ENCODE assay signal across 11 cellular contexts in genomic region chrX:136166221-136166855, GRCh38. TPM values are rescaled to one million over a fixed set of nuclear protein-coding genes. Genes with fewer than 3 reads are reported as not detected.
DNase-seq lines count a peak whose midpoint lies in the region; ATAC-seq, FAIRE-seq and TF ChIP-seq lines count a peak whose summit lies in the region.
"Had no signal": no experiment of that assay in that cellular context is flagged by ENCODE, and none has a peak within 500 bp of the region (broad histone marks: within the 10 kb centered on the region; RNA-seq: fewer than 3 reads in every experiment).

No MANE protein-coding gene starts in this region.

- no peak for FAIRE-seq in A549 (lab: Jason Lieb, UNC)

- H3K4me1 ChIP-seq in A549 = no peaks in the 10 kb centered on the region
- H3K4me1 ChIP-seq: breast epithelium had no signal

- H3K4me1 Mint-ChIP-seq in brain = peaks cover 67% of the 10 kb centered on the region
- no peaks in the 10 kb centered on the region for H3K4me1 Mint-ChIP-seq in activated T-cell treated with anti-CD3 and anti-CD28 coated beads, Interleukin-2, amount 50 U/mL, for 72 hours (ENCODE audit: low read depth)
- no peaks in the 10 kb centered on the region for H3K4me1 Mint-ChIP-seq in activated CD8-positive, alpha-beta memory T cell treated with anti-CD3 and anti-CD28 coated beads, Interleukin-2, amount 10 ng/mL, durations not matched to agents 7 days and 5 days

- 83% methylated on average over 8 of the region's 8 CpGs for WGBS in A549 (ENCODE audit: missing lambda C conversion rate)

- DNase-seq in A549 (ENCODE audit: low read depth in 1 of 2, low spot score in 1 of 2) = no peak
- no peak for DNase-seq in HFF-Myc (ENCODE audit: extremely low read depth, low read depth)
- no peak for DNase-seq in left lobe of liver (ENCODE audit: low spot score)
- no peak for DNase-seq in activated T-cell treated with anti-CD3 and anti-CD28 coated beads, Interleukin-2, amount 50 U/mL, for 72 hours
- DNase-seq in activated T-cell treated with anti-CD3 and anti-CD28 coated beads for 4 hours = no peak
- DNase-seq in activated CD8-positive, alpha-beta memory T cell treated with anti-CD3 and anti-CD28 coated beads, Interleukin-2, amount 10 ng/mL, durations not matched to agents 7 days and 5 days = no peak
- DNase-seq: stimulated activated naive CD8-positive, alpha-beta T cell treated with anti-CD3 and anti-CD28 coated beads, Interleukin-15, Interleukin-2, amounts not matched to agents 100 U/mL and 50 U/mL, for 24 hours had no signal

- no peak overlapping the region for H3K27ac ChIP-seq in A549
- H3K27ac ChIP-seq: KMS-11 had no signal

- peaks cover 0 to 10% (median 0%) of the 10 kb centered on the region in 5 experiments for H3K9me3 Mint-ChIP-seq in brain
- no peaks in the 10 kb centered on the region for H3K9me3 Mint-ChIP-seq in activated T-cell treated with anti-CD3 and anti-CD28 coated beads, Interleukin-2, amount 50 U/mL, for 72 hours
- no peaks in the 10 kb centered on the region for H3K9me3 Mint-ChIP-seq in activated CD8-positive, alpha-beta memory T cell treated with anti-CD3 and anti-CD28 coated beads, Interleukin-2, amount 10 ng/mL, durations not matched to agents 7 days and 5 days (ENCODE audit: low read depth)

- H3K4me2 ChIP-seq in A549 = no peak overlapping the region
- H3K4me2 ChIP-seq: KMS-11 had no signal

- no peak overlapping the region for H3K4me3 ChIP-seq in A549
- no peak overlapping the region for H3K4me3 ChIP-seq in HFF-Myc (replicated peaks; ENCODE audit: low read depth, low read length)
- H3K4me3 ChIP-seq: breast epithelium had no signal

- H3K27me3 Mint-ChIP-seq in brain = peaks cover 12% of the 10 kb centered on the region
- peaks cover 25% of the 10 kb centered on the region for H3K27me3 Mint-ChIP-seq in activated T-cell treated with anti-CD3 and anti-CD28 coated beads, Interleukin-2, amount 50 U/mL, for 72 hours (ENCODE audit: low read depth)
- H3K27me3 Mint-ChIP-seq in activated CD8-positive, alpha-beta memory T cell treated with anti-CD3 and anti-CD28 coated beads, Interleukin-2, amount 10 ng/mL, durations not matched to agents 7 days and 5 days = no peaks in the 10 kb centered on the region

- peak; percentile 29; the same call in 1 of the 3 replicates for TF ChIP-seq CTCF in A549 (IDR thresholded peaks at IDR 0.05)
- peak; percentile 30 for TF ChIP-seq CTCF in HFF-Myc (IDR thresholded peaks at IDR 0.05; ENCODE audit: low read depth, low read length, missing control alignments)
- no peak for TF ChIP-seq CTCF in brain (conservative IDR thresholded peaks at IDR 0.05)

- CTCF ChIA-PET in A549 (lab: Yijun Ruan, JAX) = interaction anchor here (0.9 to 4.1 kb wide), 5 partner anchors 10 to 138 kb away, joined by 3 to 33 read pairs (median 3); no protein-coding TSS in a partner anchor
- CTCF ChIA-PET in activated CD8-positive, alpha-beta memory T cell treated with anti-CD3 and anti-CD28 coated beads, Interleukin-2, amount 10 ng/mL, durations not matched to agents 7 days and 5 days (lab: Charles Lee) = interaction anchor here (1.0 to 1.4 kb wide), 3 partner anchors 31 to 138 kb away, joined by 4 to 6 read pairs (median 6); no protein-coding TSS in a partner anchor

- peak in 1 of 2 experiments; percentile 61; a peak in 2 of 6 replicates for ATAC-seq in A549
- peak; percentile 58 for ATAC-seq in left lobe of liver
- ATAC-seq in HG02884 (IDR thresholded peaks at IDR 0.05; ENCODE audit: unreplicated experiment) = no peak
- ATAC-seq in activated T-cell treated with anti-CD3 and anti-CD28 coated beads, Interleukin-2, amount 50 U/mL, for 72 hours (replicated peaks in 1 of 2) = no peak
- no peak for ATAC-seq in activated CD8-positive, alpha-beta memory T cell treated with anti-CD3 and anti-CD28 coated beads, Interleukin-2, amount 10 ng/mL, durations not matched to agents 7 days and 5 days
- ATAC-seq: stimulated activated naive CD8-positive, alpha-beta T cell treated with anti-CD3 and anti-CD28 coated beads, Interleukin-15, Interleukin-2, amounts not matched to agents 100 U/mL and 50 U/mL, for 24 hours had no signal

- H3K36me3 Mint-ChIP-seq in brain = peaks cover 6% of the 10 kb centered on the region
- no peaks in the 10 kb centered on the region for H3K36me3 Mint-ChIP-seq in activated T-cell treated with anti-CD3 and anti-CD28 coated beads, Interleukin-2, amount 50 U/mL, for 72 hours (ENCODE audit: insufficient read depth in 2 of 2)
- no peaks in the 10 kb centered on the region for H3K36me3 Mint-ChIP-seq in activated CD8-positive, alpha-beta memory T cell treated with anti-CD3 and anti-CD28 coated beads, Interleukin-2, amount 10 ng/mL, durations not matched to agents 7 days and 5 days

- TF ChIP-seq RAD21 in A549 (conservative IDR thresholded peaks at IDR 0.05 in 1 of 2, IDR thresholded peaks at IDR 0.05 in 1 of 2) = peak; percentile 39 to 47; a peak in 3 of 5 replicates

- no peak overlapping the region for H3K4me3 Mint-ChIP-seq in brain
- no peak overlapping the region for H3K4me3 Mint-ChIP-seq in activated T-cell treated with anti-CD3 and anti-CD28 coated beads, Interleukin-2, amount 50 U/mL, for 72 hours
- H3K4me3 Mint-ChIP-seq in activated CD8-positive, alpha-beta memory T cell treated with anti-CD3 and anti-CD28 coated beads, Interleukin-2, amount 10 ng/mL, durations not matched to agents 7 days and 5 days = no peak overlapping the region

- no peaks in the 10 kb centered on the region for H3K9me3 ChIP-seq in A549
- H3K9me3 ChIP-seq: breast epithelium had no signal

- POLR2A ChIA-PET in A549 (lab: Yijun Ruan, JAX) = no interaction called here

- H3K27ac Mint-ChIP-seq in brain = peak overlapping the region in 4 of 5 experiments; percentile 31 to 49 (median 41)
- no peak overlapping the region for H3K27ac Mint-ChIP-seq in activated T-cell treated with anti-CD3 and anti-CD28 coated beads, Interleukin-2, amount 50 U/mL, for 72 hours
- H3K27ac Mint-ChIP-seq in activated CD8-positive, alpha-beta memory T cell treated with anti-CD3 and anti-CD28 coated beads, Interleukin-2, amount 10 ng/mL, durations not matched to agents 7 days and 5 days = no peak overlapping the region

- no peak for TF ChIP-seq EP300 in A549 (IDR thresholded peaks at IDR 0.05)

- TF ChIP-seq POLR2A in A549 (IDR thresholded peaks at IDR 0.05; ENCODE audit: low read length) = no peak

TF ChIP-seq in A549, 52 proteins besides CTCF, POLR2A, EP300 and RAD21:
- no peak for TF ChIP-seq MAZ (IDR thresholded peaks at IDR 0.05; ENCODE audit: borderline replicate concordance, low read depth, low read length)
- no peak for TF ChIP-seq RCOR1 (IDR thresholded peaks at IDR 0.05; ENCODE audit: low read depth, low read length)
- no peak for TF ChIP-seq MAX (IDR thresholded peaks at IDR 0.05)
- TF ChIP-seq SMC3 (IDR thresholded peaks at IDR 0.05) = peak; percentile 30; the same call in 1 of the 3 replicates

RNA-seq across cellular contexts. Expression of gene FHL1, which starts 19.0 kb away (rescaled TPM):
- 32.2 and 38.5 TPM in 2 replicates for polyA plus RNA-seq in A549 (2011; rRNA removed)
- polyA plus RNA-seq in A549 (2012; cell fraction: cytosol; rRNA removed) = 7.9 and 11.0 TPM in 2 replicates
- polyA plus RNA-seq in A549 (2012; cell fraction: nucleus; rRNA removed) = 7.3 and 7.5 TPM in 2 replicates
- polyA plus RNA-seq in A549 (2017; fragmentation: RNase III; extraction: RNeasy Plus Mini Kit Qiagen cat#74134 plus additional on column Dnase treatment) = 25.6 to 40.7 TPM (median 31.6 TPM) in 3 replicates
- polyA minus RNA-seq in A549 (2011; rRNA and poly(A)+ RNA removed) = 30.5 and 34.9 TPM in 2 replicates
- 110 TPM for polyA plus RNA-seq in brain (ENCODE audit: insufficient read depth, low read depth, low replicate concordance)
- total RNA-seq in left lobe of liver = 10.6 TPM
- 10 to 100 TPM; 15.7 to 18.7 TPM for total RNA-seq in activated T-cell treated with anti-CD3 and anti-CD28 coated beads, Interleukin-2, amount 50 U/mL, for 72 hours
- 10 to 100 TPM; 12.4 to 15.9 TPM for total RNA-seq in activated CD8-positive, alpha-beta memory T cell treated with anti-CD3 and anti-CD28 coated beads, Interleukin-2, amount 10 ng/mL, durations not matched to agents 7 days and 5 days

Comparison
In these comparisons a context has a peak if more than half of its experiments do, and no peak if none do; other contexts are left out.
1. CTCF ChIP-seq: peak in A549 (single experiment) and HFF-Myc (single experiment); none in brain (0 of 2).
2. H3K27ac Mint-ChIP-seq: peak in brain (4 of 5); none in activated T-cell treated with anti-CD3 and anti-CD28 coated beads, Interleukin-2, amount 50 U/mL, for 72 hours (single experiment) and activated CD8-positive, alpha-beta memory T cell treated with anti-CD3 and anti-CD28 coated beads, Interleukin-2, amount 10 ng/mL, durations not matched to agents 7 days and 5 days (single experiment).